In the genomic region with DNA sequence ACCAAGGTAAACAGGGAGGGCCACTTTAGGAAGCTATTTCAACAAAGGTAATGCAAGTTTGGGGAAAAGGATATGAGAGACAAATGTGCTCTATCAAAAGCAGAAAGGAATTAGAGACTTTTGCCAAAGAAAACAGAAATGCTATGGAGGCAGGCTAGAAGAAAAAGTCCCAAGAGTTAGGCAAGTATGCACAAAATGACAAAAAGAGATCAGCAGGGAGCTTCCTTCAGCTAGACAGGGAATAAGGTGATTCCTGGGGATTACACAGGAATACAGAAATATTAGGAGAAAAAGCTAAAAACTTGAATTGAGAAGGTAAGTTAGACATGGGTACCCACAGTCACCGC, we compare ENCODE assay signal across 14 cellular contexts. TPM values are rescaled to one million over a fixed set of nuclear protein-coding genes. Genes with fewer than 3 reads are reported as not detected.
A peak's percentile ranks its signal among the peaks of the same experiment; 100 is the strongest.
DNase-seq lines count a peak whose midpoint lies in the region; ATAC-seq and TF ChIP-seq lines count a peak whose summit lies in the region.
"Had no signal": no experiment of that assay in that cellular context is flagged by ENCODE, and none has a peak within 500 bp of the region (broad histone marks: within the 10 kb centered on the region; RNA-seq: fewer than 3 reads in every experiment).

No MANE protein-coding gene starts in this region.

- H3K4me3 ChIP-seq in fibroblast of pulmonary artery (replicated peaks; ENCODE audit: low read depth, low read length) (no peak overlapping the region), skeletal muscle tissue (ENCODE audit: low read length in 3 of 3) (no peak overlapping the region), H7 (ENCODE audit: insufficient read depth, low read depth, low read length) (no peak overlapping the region)

- ATAC-seq in activated T-cell treated with anti-CD3 and anti-CD28 coated beads, Interleukin-2, amount 50 U/mL, for 72 hours (replicated peaks in 1 of 2) = no peak
- ATAC-seq in activated B cell treated with CpG ODN at 0.5 μM for 24 hours (ENCODE audit: low read depth) (no peak), HG03342 (IDR thresholded peaks at IDR 0.05; ENCODE audit: unreplicated experiment) (no peak)

- TF ChIP-seq CTCF in activated B cell treated with CpG ODN at 0.5 μM for 24 hours (IDR thresholded peaks at IDR 0.05) = no peak
- TF ChIP-seq CTCF in fibroblast of pulmonary artery (IDR thresholded peaks at IDR 0.05; ENCODE audit: low read length, missing control alignments) = no peak

- H3K4me3 Mint-ChIP-seq in activated T-cell treated with anti-CD3 and anti-CD28 coated beads, Interleukin-2, amount 50 U/mL, for 72 hours = peak overlapping the region; percentile 61 to 71
- H3K4me3 Mint-ChIP-seq in activated B cell treated with CpG ODN at 0.5 μM for 24 hours = peak overlapping the region; percentile 44

- no peaks in the 10 kb centered on the region for H3K9me3 ChIP-seq in skeletal muscle tissue (ENCODE audit: control insufficient read depth in 3 of 3, low read length in 3 of 3)
- H3K9me3 ChIP-seq: BE2C, transverse colon had no signal

- no peaks in the 10 kb centered on the region for H3K9me3 Mint-ChIP-seq in activated T-cell treated with anti-CD3 and anti-CD28 coated beads, Interleukin-2, amount 50 U/mL, for 72 hours
- no peaks in the 10 kb centered on the region for H3K9me3 Mint-ChIP-seq in activated B cell treated with CpG ODN at 0.5 μM for 24 hours

- POLR2A ChIA-PET in activated B cell treated with CpG ODN at 0.5 μM for 24 hours (lab: Charles Lee) = interaction anchor here (0.6 to 6.1 kb wide), 3 partner anchors 32 to 492 kb away, joined by 3 to 109 read pairs (median 6); a partner anchor contains a TSS

- no peak overlapping the region for H3K9ac ChIP-seq in skeletal muscle tissue (ENCODE audit: low read depth in 1 of 3, low read length in 3 of 3)

- peaks cover 24 to 29% (median 27%) of the 10 kb centered on the region in 3 donors for H3K4me1 ChIP-seq in skeletal muscle tissue (ENCODE audit: control insufficient read depth in 3 of 3, insufficient read depth in 3 of 3, low read length in 3 of 3)
- H3K4me1 ChIP-seq: BE2C had no signal

- DNase-seq in activated T-cell treated with anti-CD3 and anti-CD28 coated beads, Interleukin-2, amount 50 U/mL, for 72 hours = no peak
- DNase-seq in activated T-cell treated with anti-CD3 and anti-CD28 coated beads, Interleukin-2, amount 50 U/mL, for 1 hour = no peak
- no peak for DNase-seq in activated B cell treated with CpG ODN at 0.5 μM for 24 hours
- peak; percentile 34 for DNase-seq in fibroblast of pulmonary artery (ENCODE audit: low read depth)
- DNase-seq in H7 = no peak
- DNase-seq in HT-29 (ENCODE audit: low spot score) = no peak
- DNase-seq: BE2C; effector CD8-positive, alpha-beta T cell; NCI-H1436 treated with DMSO at 0.1 percent for 48 hours; occipital lobe; T1000; transverse colon had no signal

- H3K36me3 ChIP-seq in skeletal muscle tissue (ENCODE audit: control insufficient read depth in 3 of 3, insufficient read depth in 3 of 3, low read length in 3 of 3) (peaks cover 0 to 5% (median 2%) of the 10 kb centered on the region in 3 donors), H7 (replicated peaks; ENCODE audit: control insufficient read depth, insufficient read depth, low read length) (peaks cover 2% of the 10 kb centered on the region; the same call in 1 of the 2 replicates)
- H3K36me3 ChIP-seq: BE2C, transverse colon had no signal

- H3K36me3 Mint-ChIP-seq in activated T-cell treated with anti-CD3 and anti-CD28 coated beads, Interleukin-2, amount 50 U/mL, for 72 hours (ENCODE audit: insufficient read depth in 2 of 2) = peaks cover 5 to 15% of the 10 kb centered on the region in 2 donors
- peaks cover 22% of the 10 kb centered on the region for H3K36me3 Mint-ChIP-seq in activated B cell treated with CpG ODN at 0.5 μM for 24 hours (ENCODE audit: low read depth)

- H3K27ac ChIP-seq in skeletal muscle tissue (ENCODE audit: low read depth, low read length) = peak overlapping the region; percentile 6
- H3K27ac ChIP-seq: transverse colon had no signal

- H3K4me1 Mint-ChIP-seq in activated T-cell treated with anti-CD3 and anti-CD28 coated beads, Interleukin-2, amount 50 U/mL, for 72 hours (ENCODE audit: low read depth) = peaks cover 37% of the 10 kb centered on the region
- H3K4me1 Mint-ChIP-seq in activated B cell treated with CpG ODN at 0.5 μM for 24 hours = peaks cover 40% of the 10 kb centered on the region

- no peaks in the 10 kb centered on the region for H3K27me3 ChIP-seq in skeletal muscle tissue (ENCODE audit: control insufficient read depth in 3 of 3, insufficient read depth in 3 of 3, low read length in 3 of 3)
- no peaks in the 10 kb centered on the region; the same call in 1 of the 2 replicates for H3K27me3 ChIP-seq in H7 (ENCODE audit: control insufficient read depth, insufficient read depth, low read length)
- H3K27me3 ChIP-seq: BE2C, transverse colon had no signal

- no peaks in the 10 kb centered on the region for H3K27me3 Mint-ChIP-seq in activated T-cell treated with anti-CD3 and anti-CD28 coated beads, Interleukin-2, amount 50 U/mL, for 72 hours (ENCODE audit: low read depth)
- no peaks in the 10 kb centered on the region for H3K27me3 Mint-ChIP-seq in activated B cell treated with CpG ODN at 0.5 μM for 24 hours

- H3K27ac Mint-ChIP-seq in activated T-cell treated with anti-CD3 and anti-CD28 coated beads, Interleukin-2, amount 50 U/mL, for 72 hours = peak overlapping the region; percentile 15
- H3K27ac Mint-ChIP-seq in activated B cell treated with CpG ODN at 0.5 μM for 24 hours = no peak overlapping the region

- CTCF ChIA-PET in activated B cell treated with CpG ODN at 0.5 μM for 24 hours (lab: Charles Lee) = interaction anchor here (1.5 kb wide), 1 partner anchor 23 kb away, joined by 4 read pairs; no protein-coding TSS in a partner anchor

- intact Hi-C loops in activated B cell treated with CpG ODN at 0.5 μM for 24 hours (cut with micrococcal nuclease) = no loop called here

RNA-seq across cellular contexts. Expression of a gene that starts 2.4 kb away (rescaled TPM):
- 10 to 100 TPM; 52.5 to 53.3 TPM for total RNA-seq in activated T-cell treated with anti-CD3 and anti-CD28 coated beads, Interleukin-2, amount 50 U/mL, for 72 hours
- total RNA-seq in activated B cell treated with CpG ODN at 0.5 μM for 24 hours = 27.5 and 32.4 TPM in 2 replicates
- 42.3 TPM for total RNA-seq in skeletal muscle tissue
- total RNA-seq in H7 (2014; rRNA removed; shearing (Covaris generic)) = 49.0 and 52.0 TPM in 2 replicates
- 23.8 and 30.3 TPM in 2 replicates for total RNA-seq in HT-29 (2014; rRNA removed; shearing (Covaris generic))

RNA-seq across cellular contexts. Expression of a gene that starts 15.4 kb away (rescaled TPM):
- 10 to 100 TPM; 47.6 to 48.9 TPM for total RNA-seq in activated T-cell treated with anti-CD3 and anti-CD28 coated beads, Interleukin-2, amount 50 U/mL, for 72 hours
- total RNA-seq in activated B cell treated with CpG ODN at 0.5 μM for 24 hours = 44.5 and 45.0 TPM in 2 replicates
- 41.2 TPM for total RNA-seq in skeletal muscle tissue
- total RNA-seq in H7 (2014; rRNA removed; shearing (Covaris generic)) = 45.5 and 55.8 TPM in 2 replicates
- 3.2 and 5.4 TPM in 2 replicates for total RNA-seq in HT-29 (2014; rRNA removed; shearing (Covaris generic))

RNA-seq across cellular contexts. Expression of a gene that starts 17.7 kb away (rescaled TPM):
- total RNA-seq in activated T-cell treated with anti-CD3 and anti-CD28 coated beads, Interleukin-2, amount 50 U/mL, for 72 hours = under 1 TPM in 1 of 2 donors, not detected in 1; 0.63 TPM
- total RNA-seq in activated B cell treated with CpG ODN at 0.5 μM for 24 hours (not detected in 2 replicates), skeletal muscle tissue (not detected)
- total RNA-seq in H7 (2014; rRNA removed; shearing (Covaris generic)) = 0.35 and 1.5 TPM in 2 replicates
- 0.13 TPM in 1 of 2 replicates, not detected in the other for total RNA-seq in HT-29 (2014; rRNA removed; shearing (Covaris generic))
- total RNA-seq: occipital lobe had no signal

RNA-seq across cellular contexts. Expression of a gene that starts 22.4 kb away (rescaled TPM):
- under 1 TPM; 0.34 to 0.86 TPM for total RNA-seq in activated T-cell treated with anti-CD3 and anti-CD28 coated beads, Interleukin-2, amount 50 U/mL, for 72 hours
- total RNA-seq in activated B cell treated with CpG ODN at 0.5 μM for 24 hours (0.24 and 0.64 TPM in 2 replicates), skeletal muscle tissue (not detected)
- total RNA-seq in H7 (2014; rRNA removed; shearing (Covaris generic)) = 33.8 and 44.0 TPM in 2 replicates
- 0.70 TPM in 1 of 2 replicates, not detected in the other for total RNA-seq in HT-29 (2014; rRNA removed; shearing (Covaris generic))

RNA-seq across cellular contexts. Expression of a gene that starts 28.6 kb away (rescaled TPM):
- total RNA-seq in activated T-cell treated with anti-CD3 and anti-CD28 coated beads, Interleukin-2, amount 50 U/mL, for 72 hours = 10 to 100 TPM; 44.0 to 51.9 TPM
- 50.7 and 58.9 TPM in 2 replicates for total RNA-seq in activated B cell treated with CpG ODN at 0.5 μM for 24 hours
- total RNA-seq in skeletal muscle tissue = 26.1 TPM
- 111 and 146 TPM in 2 replicates for total RNA-seq in H7 (2014; rRNA removed; shearing (Covaris generic))
- total RNA-seq in HT-29 (2014; rRNA removed; shearing (Covaris generic)) = 79.8 and 81.4 TPM in 2 replicates
